In genomic region chr21:26127918-26128317, GRCh38 we compare ENCODE assay signal across 12 cellular contexts. TPM values are rescaled to one million over a fixed set of nuclear protein-coding genes. Genes with fewer than 3 reads are reported as not detected.
DNase-seq lines count a peak whose midpoint lies in the region; ATAC-seq and TF ChIP-seq lines count a peak whose summit lies in the region.
"Had no signal": no experiment of that assay in that cellular context is flagged by ENCODE, and none has a peak within 500 bp of the region (broad histone marks: within the 10 kb centered on the region; RNA-seq: fewer than 3 reads in every experiment).

No MANE protein-coding gene starts in this region.

- H3K4me1 Mint-ChIP-seq in activated CD8-positive, alpha-beta T cell treated with anti-CD3 and anti-CD28 coated beads, Interleukin-2, amount 10 ng/mL, durations not matched to agents 7 days and 5 days (ENCODE audit: low read depth) = no peaks in the 10 kb centered on the region

- 8% methylated on average over 6 of the region's 6 CpGs for WGBS in right cardiac atrium
- 59 to 61% methylated on average over 6 of the region's 6 CpGs for WGBS in sigmoid colon, 2 donors

- H3K27me3 Mint-ChIP-seq in activated CD8-positive, alpha-beta T cell treated with anti-CD3 and anti-CD28 coated beads, Interleukin-2, amount 10 ng/mL, durations not matched to agents 7 days and 5 days (ENCODE audit: low read depth) = no peaks in the 10 kb centered on the region

- H3K4me1 ChIP-seq in HEK293 (ENCODE audit: control insufficient read depth, insufficient read depth, low read length) (peaks cover 51% of the 10 kb centered on the region), right cardiac atrium (ENCODE audit: control insufficient read depth, insufficient read depth, low read length) (peaks cover 8% of the 10 kb centered on the region), sigmoid colon (peaks cover 0 to 60% (median 57%) of the 10 kb centered on the region in 4 donors)

- H3K27ac Mint-ChIP-seq in activated CD8-positive, alpha-beta T cell treated with anti-CD3 and anti-CD28 coated beads, Interleukin-2, amount 10 ng/mL, durations not matched to agents 7 days and 5 days = no peak overlapping the region

- H3K27me3 ChIP-seq in right cardiac atrium (ENCODE audit: control insufficient read depth, insufficient read depth) (no peaks in the 10 kb centered on the region), sigmoid colon (no peaks in the 10 kb centered on the region)

- no peak for TF ChIP-seq EP300 in sigmoid colon (IDR thresholded peaks at IDR 0.05)

- H3K4me3 ChIP-seq in HEK293 (ENCODE audit: low read depth, low read length) = no peak overlapping the region
- H3K4me3 ChIP-seq in coronary artery = peak overlapping the region; percentile 35
- H3K4me3 ChIP-seq in right cardiac atrium (ENCODE audit: low read length) = peak overlapping the region; percentile 1
- H3K4me3 ChIP-seq in sigmoid colon = no peak overlapping the region
- H3K4me3 ChIP-seq: GM12878 had no signal

- TF ChIP-seq POLR2A in sigmoid colon (IDR thresholded peaks at IDR 0.05) = no peak

- no peaks in the 10 kb centered on the region; a peak in 1 of 3 replicates for H3K36me3 ChIP-seq in HEK293 (ENCODE audit: control insufficient read depth in 2 of 2, insufficient read depth in 1 of 2, low read length in 2 of 2)
- no peaks in the 10 kb centered on the region for H3K36me3 ChIP-seq in sigmoid colon

- no peaks in the 10 kb centered on the region for H3K9me3 Mint-ChIP-seq in activated CD8-positive, alpha-beta T cell treated with anti-CD3 and anti-CD28 coated beads, Interleukin-2, amount 10 ng/mL, durations not matched to agents 7 days and 5 days (ENCODE audit: insufficient read depth)

- CTCF ChIA-PET in HEK293 (lab: Yijun Ruan, JAX) = interaction anchor here (0.6 to 1.0 kb wide), 2 partner anchors 32 to 42 kb away, joined by 3 to 4 read pairs; no protein-coding TSS in a partner anchor
- CTCF ChIA-PET in activated CD8-positive, alpha-beta T cell treated with anti-CD3 and anti-CD28 coated beads, Interleukin-2, amount 10 ng/mL, durations not matched to agents 7 days and 5 days (lab: Charles Lee) = no interaction called here

- no peak overlapping the region for H3K4me3 Mint-ChIP-seq in activated CD8-positive, alpha-beta T cell treated with anti-CD3 and anti-CD28 coated beads, Interleukin-2, amount 10 ng/mL, durations not matched to agents 7 days and 5 days

- H3K9me3 ChIP-seq in HEK293 (ENCODE audit: control insufficient read depth, insufficient read depth, low read depth, low read length) (no peaks in the 10 kb centered on the region), right cardiac atrium (ENCODE audit: control insufficient read depth, low read length) (no peaks in the 10 kb centered on the region), sigmoid colon (no peaks in the 10 kb centered on the region)
- H3K9me3 ChIP-seq: Caco-2 had no signal

- ATAC-seq in right cardiac atrium = peak; percentile 58 to 81
- ATAC-seq in GM18520 (IDR thresholded peaks at IDR 0.05; ENCODE audit: unreplicated experiment) = no peak
- no peak for ATAC-seq in HG02623 (IDR thresholded peaks at IDR 0.05; ENCODE audit: unreplicated experiment)
- ATAC-seq in activated CD8-positive, alpha-beta T cell treated with anti-CD3 and anti-CD28 coated beads, Interleukin-2, amount 10 ng/mL, durations not matched to agents 7 days and 5 days = no peak
- ATAC-seq: GM12878 had no signal

- TF ChIP-seq CTCF in HEK293 (tag by site-specific recombination; IDR thresholded peaks at IDR 0.05) (no peak), coronary artery (IDR thresholded peaks at IDR 0.05) (no peak), sigmoid colon (IDR thresholded peaks at IDR 0.05) (no peak)

- no peaks in the 10 kb centered on the region for H3K36me3 Mint-ChIP-seq in activated CD8-positive, alpha-beta T cell treated with anti-CD3 and anti-CD28 coated beads, Interleukin-2, amount 10 ng/mL, durations not matched to agents 7 days and 5 days (ENCODE audit: low read depth)

- POLR2A ChIA-PET in HEK293 (lab: Yijun Ruan, JAX) = no interaction called here
- POLR2A ChIA-PET in activated CD8-positive, alpha-beta T cell treated with anti-CD3 and anti-CD28 coated beads, Interleukin-2, amount 10 ng/mL, durations not matched to agents 7 days and 5 days (lab: Charles Lee) = no interaction called here

- DNase-seq in coronary artery (ENCODE audit: low spot score) = no peak
- peak in 2 of 3 donors; percentile 29 to 59 for DNase-seq in right cardiac atrium
- DNase-seq in sigmoid colon = no peak
- DNase-seq in GOT3 (lab: John Stamatoyannopoulos, UW) = no peak
- DNase-seq in activated CD8-positive, alpha-beta T cell treated with anti-CD3 and anti-CD28 coated beads, Interleukin-2, amount 10 ng/mL, durations not matched to agents 7 days and 5 days = no peak
- DNase-seq: Caco-2, NCI-H1417 treated with DMSO at 0.1 percent for 48 hours had no signal

- no peak overlapping the region for H3K27ac ChIP-seq in HEK293 (ENCODE audit: extremely low read depth, low read depth, low read length)
- no peak overlapping the region for H3K27ac ChIP-seq in coronary artery
- no peak overlapping the region for H3K27ac ChIP-seq in right cardiac atrium (ENCODE audit: low read length)
- H3K27ac ChIP-seq in sigmoid colon = peak overlapping the region; percentile 5 to 67 (median 32)
- H3K27ac ChIP-seq: HL-60 had no signal

- intact Hi-C loops in right cardiac atrium (cut with DNase I) = loop anchor here in 1 of 4 donors (5.0 kb wide), 1 partner anchor 39 kb away; no protein-coding TSS in a partner anchor
- intact Hi-C loops in sigmoid colon (cut with DNase I) = no loop called here

TF ChIP-seq in HEK293, 187 proteins besides CTCF, POLR2A, EP300 and RAD21:
- TF ChIP-seq ZNF146 (tag by site-specific recombination; IDR thresholded peaks at IDR 0.05) (no peak), ZNF398 (tag by site-specific recombination; IDR thresholded peaks at IDR 0.05) (no peak), SCRT2 (tag by site-specific recombination; IDR thresholded peaks at IDR 0.05) (peak; percentile 69), ZNF133 (tag by site-specific recombination; IDR thresholded peaks at IDR 0.05) (no peak)

RNA-seq across cellular contexts. Expression of gene APP, which starts 42.7 kb away (rescaled TPM):
- total RNA-seq in right cardiac atrium = 100 to 1,000 TPM; 433 to 535 (median 472) TPM
- 277 TPM for polyA plus RNA-seq in right cardiac atrium
- 100 to 1,000 TPM; 239 to 355 (median 299) TPM for total RNA-seq in sigmoid colon
- 100 to 1,000 TPM in 1 of 3 donors, 10 to 100 TPM in 2; 71.7 to 270 (median 85.9) TPM for polyA plus RNA-seq in sigmoid colon
- 10 to 100 TPM; 14.5 to 14.9 TPM for total RNA-seq in activated CD8-positive, alpha-beta T cell treated with anti-CD3 and anti-CD28 coated beads, Interleukin-2, amount 10 ng/mL, durations not matched to agents 7 days and 5 days

Comparison
In these comparisons a context has a peak if more than half of its experiments do, and no peak if none do; other contexts are left out.
1. H3K27ac ChIP-seq: peak in sigmoid colon (4 of 4); none in HEK293 (single experiment), coronary artery (0 of 2) and right cardiac atrium (single experiment).
2. H3K4me3 ChIP-seq: peak in coronary artery (single experiment) and right cardiac atrium (single experiment); none in HEK293 (single experiment) and sigmoid colon (0 of 4).
3. DNase-seq: peak in right cardiac atrium (2 of 3); none in coronary artery (single experiment), sigmoid colon (single experiment), GOT3 (single experiment) and activated CD8-positive, alpha-beta T cell treated with anti-CD3 and anti-CD28 coated beads, Interleukin-2, amount 10 ng/mL, durations not matched to agents 7 days and 5 days (single experiment).
4. ATAC-seq: peak in right cardiac atrium (2 of 2); none in GM18520 (single experiment), HG02623 (single experiment) and activated CD8-positive, alpha-beta T cell treated with anti-CD3 and anti-CD28 coated beads, Interleukin-2, amount 10 ng/mL, durations not matched to agents 7 days and 5 days (single experiment).
5. RNA of gene APP, which starts 42.7 kb away (total RNA-seq): 433 to 535 TPM in right cardiac atrium and 239 to 355 TPM in sigmoid colon; 14.5 to 14.9 TPM in activated CD8-positive, alpha-beta T cell treated with anti-CD3 and anti-CD28 coated beads, Interleukin-2, amount 10 ng/mL, durations not matched to agents 7 days and 5 days; every median in the first group is over 10 times any median in the second.